30 cellular contexts compared by ENCODE assay signal in the genomic region with DNA sequence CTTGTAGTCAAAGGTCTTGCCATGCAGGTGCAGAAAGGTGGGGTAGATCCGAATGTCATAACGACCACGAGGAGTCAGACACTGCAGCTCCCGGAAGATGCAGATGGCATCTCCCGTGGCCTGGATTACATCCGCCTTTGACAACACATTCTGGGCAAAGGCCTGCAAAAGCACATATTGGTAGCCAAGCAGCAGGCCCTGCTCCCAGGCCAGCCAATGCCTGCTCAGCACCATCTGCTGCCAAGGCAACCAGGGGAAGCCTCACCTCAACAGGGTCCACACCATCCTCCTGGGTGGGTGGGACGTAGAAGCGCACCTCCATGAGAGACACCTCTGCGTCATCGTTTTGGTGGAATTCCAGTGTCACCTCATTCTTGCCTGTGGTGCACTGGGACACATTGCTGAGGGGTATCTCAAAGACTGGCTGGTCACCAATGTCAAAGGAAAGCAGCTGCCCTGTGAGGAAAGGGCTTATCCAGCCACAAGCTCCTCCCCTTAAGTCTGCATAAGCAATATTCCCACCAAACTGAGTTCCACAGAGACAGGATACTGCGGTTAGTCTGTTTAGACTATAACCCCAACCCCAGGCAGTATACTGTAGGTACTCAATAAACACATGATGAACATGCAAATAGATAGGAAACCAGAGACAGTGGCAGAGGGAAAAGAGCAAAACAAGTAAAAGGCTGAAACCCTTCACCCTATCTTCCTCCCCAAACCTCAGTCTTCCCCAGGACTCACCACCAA. TPM values are rescaled to one million over a fixed set of nuclear protein-coding genes. Genes with fewer than 3 reads are reported as not detected.
DNase-seq lines count a peak whose midpoint lies in the region; ATAC-seq and TF ChIP-seq lines count a peak whose summit lies in the region.
"Had no signal": no experiment of that assay in that cellular context is flagged by ENCODE, and none has a peak within 500 bp of the region (broad histone marks: within the 10 kb centered on the region; RNA-seq: fewer than 3 reads in every experiment).

No MANE protein-coding gene starts in this region.

- H3K79me1 ChIP-seq in mesendoderm (ENCODE audit: low read length), result peaks cover 28% of the 10 kb centered on the region

- CTCF ChIA-PET in activated CD8-positive, alpha-beta memory T cell treated with anti-CD3 and anti-CD28 coated beads, Interleukin-2, amount 10 ng/mL, durations not matched to agents 7 days and 5 days (lab: Charles Lee), result interaction anchor here (3.0 kb wide), 1 partner anchor 7 kb away, joined by 22 read pairs; a partner anchor contains a TSS

- H3K56ac ChIP-seq in mesendoderm (ENCODE audit: low read length), result no peak overlapping the region

- no peaks in the 10 kb centered on the region for H3K9me2 ChIP-seq in DOHH2 (replicated peaks; ENCODE audit: control insufficient read depth, low read length)

- H2BK5ac ChIP-seq in mesendoderm (ENCODE audit: low read length), result no peak overlapping the region

- no peak overlapping the region for H3K9ac ChIP-seq in mesendoderm (ENCODE audit: low read length)

- H3K27me3 ChIP-seq in DOHH2 (ENCODE audit: control insufficient read depth, low read length) (no peaks in the 10 kb centered on the region), mesendoderm (ENCODE audit: insufficient read depth, low read length, poor library complexity) (no peaks in the 10 kb centered on the region)
- H3K27me3 ChIP-seq: SJCRH30 had no signal

- H4K20me1 ChIP-seq in DOHH2 (ENCODE audit: control insufficient read depth, insufficient read depth, low read depth, low read length), result no peaks in the 10 kb centered on the region

- no peak overlapping the region for H3K4me3 Mint-ChIP-seq in activated CD8-positive, alpha-beta memory T cell treated with anti-CD3 and anti-CD28 coated beads, Interleukin-2, amount 10 ng/mL, durations not matched to agents 7 days and 5 days
- peak overlapping the region; percentile 94 for H3K4me3 Mint-ChIP-seq in neural crest cell

- H3K4me1 Mint-ChIP-seq in activated CD8-positive, alpha-beta memory T cell treated with anti-CD3 and anti-CD28 coated beads, Interleukin-2, amount 10 ng/mL, durations not matched to agents 7 days and 5 days, result peaks cover 48% of the 10 kb centered on the region
- peaks cover 31% of the 10 kb centered on the region for H3K4me1 Mint-ChIP-seq in neural crest cell

- TF ChIP-seq CTCF in DOHH2 (IDR thresholded peaks at IDR 0.05; ENCODE audit: low read depth, low read length, poor library complexity, severe bottlenecking), result no peak
- TF ChIP-seq CTCF in neural crest cell (conservative IDR thresholded peaks at IDR 0.05), result no peak

- no peak overlapping the region for H3K18ac ChIP-seq in mesendoderm (ENCODE audit: low read length)

- H3K4me3 ChIP-seq in DOHH2 (ENCODE audit: low read length), result no peak overlapping the region
- H3K4me3 ChIP-seq in mesendoderm (ENCODE audit: low read length), result no peak overlapping the region
- H3K4me3 ChIP-seq: GM23338, mucosa of descending colon, SJCRH30 had no signal

- no peaks in the 10 kb centered on the region for H3K27me3 Mint-ChIP-seq in activated CD8-positive, alpha-beta memory T cell treated with anti-CD3 and anti-CD28 coated beads, Interleukin-2, amount 10 ng/mL, durations not matched to agents 7 days and 5 days
- no peaks in the 10 kb centered on the region for H3K27me3 Mint-ChIP-seq in neural crest cell (ENCODE audit: low read depth)
- H3K27me3 Mint-ChIP-seq: type B pancreatic cell had no signal

- H4K5ac ChIP-seq in mesendoderm (ENCODE audit: low read length), result no peak overlapping the region

- H3K27ac ChIP-seq in DOHH2 (ENCODE audit: low read depth, low read length) (no peak overlapping the region), mesendoderm (ENCODE audit: low read depth, low read length) (no peak overlapping the region)
- H3K27ac ChIP-seq: SJCRH30 had no signal

- H3K79me2 ChIP-seq in DOHH2 (ENCODE audit: control insufficient read depth, low read length) (peaks cover 51% of the 10 kb centered on the region), mesendoderm (ENCODE audit: control insufficient read depth, insufficient read depth, low read length) (peaks cover 29% of the 10 kb centered on the region)

- H3K4me2 ChIP-seq in DOHH2 (ENCODE audit: low read length) (0 out of 2 replicates have a peak overlapping the region, but pooled peaks have one; percentile 98), mesendoderm (ENCODE audit: low read length) (no peak overlapping the region)
- H3K4me2 ChIP-seq: GM23338 had no signal

- no peak overlapping the region for H2BK120ac ChIP-seq in mesendoderm (ENCODE audit: low read depth, low read length)

- peaks cover 55% of the 10 kb centered on the region for H3K36me3 Mint-ChIP-seq in activated CD8-positive, alpha-beta memory T cell treated with anti-CD3 and anti-CD28 coated beads, Interleukin-2, amount 10 ng/mL, durations not matched to agents 7 days and 5 days
- peaks cover 24% of the 10 kb centered on the region for H3K36me3 Mint-ChIP-seq in neural crest cell (ENCODE audit: low read depth)

- WGBS in mesendoderm (ENCODE audit: extremely low coverage, insufficient coverage, low lambda C conversion rate), result no CpG with 5 or more reads among the region's 11 CpGs

- H3K9me3 ChIP-seq in DOHH2 (ENCODE audit: control insufficient read depth, insufficient read depth, low read length), result no peaks in the 10 kb centered on the region
- H3K9me3 ChIP-seq: mucosa of descending colon, SJCRH30 had no signal

- H3K9me3 Mint-ChIP-seq in activated CD8-positive, alpha-beta memory T cell treated with anti-CD3 and anti-CD28 coated beads, Interleukin-2, amount 10 ng/mL, durations not matched to agents 7 days and 5 days (ENCODE audit: low read depth), result no peaks in the 10 kb centered on the region
- H3K9me3 Mint-ChIP-seq in neural crest cell, result no peaks in the 10 kb centered on the region
- H3K9me3 Mint-ChIP-seq: GM23338, type B pancreatic cell had no signal

- peaks cover 76% of the 10 kb centered on the region for H3K36me3 ChIP-seq in DOHH2 (ENCODE audit: control insufficient read depth, low read length)
- H3K36me3 ChIP-seq in mesendoderm (ENCODE audit: control insufficient read depth, insufficient read depth, low read length), result peaks cover 25% of the 10 kb centered on the region

- H2BK15ac ChIP-seq in mesendoderm (replicated peaks; ENCODE audit: low read depth), result no peak overlapping the region

- H3K4me1 ChIP-seq in DOHH2 (ENCODE audit: control insufficient read depth, low read length), result peaks cover 27% of the 10 kb centered on the region
- H3K4me1 ChIP-seq in mesendoderm (ENCODE audit: control insufficient read depth, low read depth, low read length), result peaks cover 7% of the 10 kb centered on the region

- H3K27ac Mint-ChIP-seq in activated CD8-positive, alpha-beta memory T cell treated with anti-CD3 and anti-CD28 coated beads, Interleukin-2, amount 10 ng/mL, durations not matched to agents 7 days and 5 days, result peak overlapping the region; percentile 12
- no peak overlapping the region for H3K27ac Mint-ChIP-seq in neural crest cell (ENCODE audit: unreplicated experiment)
- H3K27ac Mint-ChIP-seq: GM23338, type B pancreatic cell had no signal

- no peak overlapping the region for H3K4ac ChIP-seq in mesendoderm (ENCODE audit: low read depth, low read length)

- DNase-seq in activated CD8-positive, alpha-beta memory T cell treated with anti-CD3 and anti-CD28 coated beads, Interleukin-2, amount 10 ng/mL, durations not matched to agents 7 days and 5 days, result no peak
- no peak for DNase-seq in activated CD8-positive, alpha-beta memory T cell treated with anti-CD3 and anti-CD28 coated beads, Interleukin-2, amount 50 U/mL, for 4 hours
- peak; percentile 62 for DNase-seq in amniotic epithelial cell (ENCODE audit: low read depth)
- DNase-seq in neural crest cell (ENCODE audit: low read depth, low spot score), result no peak
- DNase-seq in putamen (ENCODE audit: low spot score), result no peak
- DNase-seq in mesendoderm, result no peak
- DNase-seq in central memory CD4-positive, alpha-beta T cell, result no peak
- DNase-seq: 8988T; activated CD4-positive, alpha-beta T cell treated with anti-CD3 and anti-CD28 coated beads for 48 hours; activated effector memory CD4-positive, alpha-beta T cell treated with anti-CD3 and anti-CD28 coated beads, Interleukin-2, amount 50 U/mL, for 16 hours; AML-193; aorta; effector CD8-positive, alpha-beta T cell; hippocampal formation; NCI-H2107; nucleus accumbens; SJCRH30; stimulated activated CD4-positive, alpha-beta T cell treated with anti-CD3 and anti-CD28 coated beads, Interleukin-4, amount 100 ng/mL, for 4 hours had no signal

- no peak overlapping the region for H3K23ac ChIP-seq in mesendoderm (ENCODE audit: low read length)

- ATAC-seq in activated CD8-positive, alpha-beta memory T cell treated with anti-CD3 and anti-CD28 coated beads, Interleukin-2, amount 10 ng/mL, durations not matched to agents 7 days and 5 days, result no peak
- ATAC-seq: GM23338, mucosa of descending colon had no signal

- no peak overlapping the region for H2AK5ac ChIP-seq in mesendoderm (ENCODE audit: low read length)

- H3F3A ChIP-seq in DOHH2 (ENCODE audit: control insufficient read depth, insufficient read depth), result no peaks in the 10 kb centered on the region

- H4K8ac ChIP-seq in mesendoderm (ENCODE audit: low read depth, low read length), result no peak overlapping the region

RNA-seq across cellular contexts. Expression of a gene that starts 2.8 kb away (rescaled TPM):
- total RNA-seq in activated CD8-positive, alpha-beta memory T cell treated with anti-CD3 and anti-CD28 coated beads, Interleukin-2, amount 10 ng/mL, durations not matched to agents 7 days and 5 days, result 100 to 1,000 TPM; 158 to 196 TPM
- 280 TPM in 2 replicates for total RNA-seq in neural crest cell
- 242 TPM for polyA plus RNA-seq in mesendoderm (2013, experiment 1 of 2)
- polyA plus RNA-seq in mesendoderm (2013, experiment 2 of 2), result 242 TPM

RNA-seq across cellular contexts. Expression of a gene that starts 5.3 kb away (rescaled TPM):
- not detected for total RNA-seq in activated CD8-positive, alpha-beta memory T cell treated with anti-CD3 and anti-CD28 coated beads, Interleukin-2, amount 10 ng/mL, durations not matched to agents 7 days and 5 days
- 14.3 and 15.5 TPM in 2 replicates for total RNA-seq in neural crest cell
- polyA plus RNA-seq in mesendoderm (2013, experiment 1 of 2), result 0.08 TPM
- polyA plus RNA-seq in mesendoderm (2013, experiment 2 of 2), result 0.10 TPM
- total RNA-seq: aorta; chondrocyte; frontal cortex; M059J; mucosa of descending colon; NCI-H460; renal cortical epithelial cell; SJCRH30; T-helper 1 cell treated with Interleukin-12 subunit alpha and Interleukin-12 subunit beta and Interleukin-4 antibody, amounts not matched to agents 30 ng/mL and 1 ng/mL, for 36 hours had no signal
- polyA plus RNA-seq: aorta, esophagus had no signal

RNA-seq across cellular contexts. Expression of a gene that starts 8.1 kb away (rescaled TPM):
- 1 to 10 TPM; 4.4 to 5.8 TPM for total RNA-seq in activated CD8-positive, alpha-beta memory T cell treated with anti-CD3 and anti-CD28 coated beads, Interleukin-2, amount 10 ng/mL, durations not matched to agents 7 days and 5 days
- total RNA-seq in neural crest cell, result 105 and 114 TPM in 2 replicates
- 114 TPM for polyA plus RNA-seq in mesendoderm (2013, experiment 1 of 2)
- polyA plus RNA-seq in mesendoderm (2013, experiment 2 of 2), result 106 TPM

RNA-seq across cellular contexts. Expression of a gene that starts 48.1 kb away (rescaled TPM):
- not detected for total RNA-seq in activated CD8-positive, alpha-beta memory T cell treated with anti-CD3 and anti-CD28 coated beads, Interleukin-2, amount 10 ng/mL, durations not matched to agents 7 days and 5 days
- not detected in 2 replicates for total RNA-seq in neural crest cell
- not detected for polyA plus RNA-seq in mesendoderm (2013, experiment 1 of 2)
- not detected for polyA plus RNA-seq in mesendoderm (2013, experiment 2 of 2)
- total RNA-seq: aorta; chondrocyte; frontal cortex; G401; GM23338; M059J; mucosa of descending colon; NCI-H460; renal cortical epithelial cell; SJCRH30; T-helper 1 cell treated with Interleukin-12 subunit alpha and Interleukin-12 subunit beta and Interleukin-4 antibody, amounts not matched to agents 30 ng/mL and 1 ng/mL, for 36 hours had no signal
- polyA plus RNA-seq: aorta, esophagus, GM23338 had no signal

RNA-seq across cellular contexts. Expression of a gene that starts 57.6 kb away (rescaled TPM):
- total RNA-seq in activated CD8-positive, alpha-beta memory T cell treated with anti-CD3 and anti-CD28 coated beads, Interleukin-2, amount 10 ng/mL, durations not matched to agents 7 days and 5 days, result under 1 TPM; 0.59 to 0.79 TPM
- total RNA-seq in neural crest cell, result 0.23 TPM in 1 of 2 replicates, not detected in the other
- polyA plus RNA-seq in mesendoderm (2013, experiment 1 of 2), result 0.13 TPM
- 0.08 TPM for polyA plus RNA-seq in mesendoderm (2013, experiment 2 of 2)
- total RNA-seq: chondrocyte; frontal cortex; G401; GM23338; NCI-H460; renal cortical epithelial cell; SJCRH30; T-helper 1 cell treated with Interleukin-12 subunit alpha and Interleukin-12 subunit beta and Interleukin-4 antibody, amounts not matched to agents 30 ng/mL and 1 ng/mL, for 36 hours had no signal
- polyA plus RNA-seq: GM23338 had no signal

Comparison
In these comparisons a context has a peak if more than half of its experiments do, and no peak if none do; other contexts are left out.
1. RNA of a gene that starts 5.3 kb away (total RNA-seq): 14.3 to 15.5 TPM in neural crest cell; not detected in activated CD8-positive, alpha-beta memory T cell treated with anti-CD3 and anti-CD28 coated beads, Interleukin-2, amount 10 ng/mL, durations not matched to agents 7 days and 5 days; every median in the first group is over 10 times any median in the second.
2. RNA of a gene that starts 8.1 kb away (total RNA-seq): 105 to 114 TPM in neural crest cell; 4.4 to 5.8 TPM in activated CD8-positive, alpha-beta memory T cell treated with anti-CD3 and anti-CD28 coated beads, Interleukin-2, amount 10 ng/mL, durations not matched to agents 7 days and 5 days; every median in the first group is over 10 times any median in the second.